In the genomic region with DNA sequence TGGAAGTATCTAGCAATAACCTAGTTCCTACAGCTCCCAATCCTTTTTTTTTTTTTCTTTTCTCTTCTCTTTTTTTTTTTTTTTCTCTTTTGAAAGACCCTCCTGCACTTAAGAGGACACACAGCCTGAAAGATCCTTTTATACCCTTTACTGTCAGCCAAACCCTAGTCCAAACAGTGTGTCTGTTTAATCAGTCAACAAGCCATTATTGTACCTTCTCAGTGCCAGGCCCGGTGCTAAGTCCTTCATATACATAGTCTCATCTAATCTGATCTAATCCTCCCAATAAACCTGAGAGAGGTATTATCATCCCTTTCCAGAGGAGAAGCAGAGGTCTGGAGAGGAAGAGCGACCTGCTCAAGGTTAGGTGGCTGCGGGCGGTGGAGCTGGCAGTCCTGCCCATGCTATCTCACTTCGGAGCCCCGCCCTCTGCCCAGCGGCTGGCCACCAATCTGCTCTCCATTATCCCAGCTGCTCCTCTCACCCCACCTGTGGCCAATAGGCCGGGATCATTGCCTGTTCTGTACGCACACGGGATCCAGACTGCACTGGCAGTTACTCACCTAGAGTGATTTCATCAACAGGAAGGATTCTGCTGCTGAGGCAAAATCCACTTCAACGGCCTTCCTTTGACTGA, we compare ENCODE assay signal across 13 cellular contexts.
A peak's percentile ranks its signal among the peaks of the same experiment; 100 is the strongest.
DNase-seq lines count a peak whose midpoint lies in the region; TF ChIP-seq lines count a peak whose summit lies in the region.
"Had no signal": no experiment of that assay in that cellular context is flagged by ENCODE, and none has a peak within 500 bp of the region (broad histone marks: within the 10 kb centered on the region; RNA-seq: fewer than 3 reads in every experiment).

No MANE protein-coding gene starts in this region.

- no peak overlapping the region for H3K4me3 Mint-ChIP-seq in HFFc6
- H3K4me3 Mint-ChIP-seq: activated CD4-positive, alpha-beta T cell treated with anti-CD3 and anti-CD28 coated beads, Interleukin-2, amount 10 ng/mL, durations not matched to agents 7 days and 5 days; CD4-positive, alpha-beta T cell; dendritic cell treated with granulocyte-macrophage colony-stimulating factor and Interleukin-4, amounts not matched to agents 40 ng/mL and 50 ng/mL, for 4 days; T-helper 2 cell treated with Interferon-gamma antibody and Interleukin-4, amounts not matched to agents 5 μg/mL and 100 μg/mL, for 36 hours had no signal

- H3K4me1 ChIP-seq in A673 (ENCODE audit: insufficient read depth, low read length, poor library complexity, severe bottlenecking): no peaks in the 10 kb centered on the region
- H3K4me1 ChIP-seq in left ventricle myocardium inferior: no peaks in the 10 kb centered on the region

- no peaks in the 10 kb centered on the region for H3K9me3 Mint-ChIP-seq in HFFc6
- H3K9me3 Mint-ChIP-seq: activated CD4-positive, alpha-beta T cell treated with anti-CD3 and anti-CD28 coated beads, Interleukin-2, amount 10 ng/mL, durations not matched to agents 7 days and 5 days; CD4-positive, alpha-beta T cell; dendritic cell treated with granulocyte-macrophage colony-stimulating factor and Interleukin-4, amounts not matched to agents 40 ng/mL and 50 ng/mL, for 4 days; T-helper 2 cell treated with Interferon-gamma antibody and Interleukin-4, amounts not matched to agents 5 μg/mL and 100 μg/mL, for 36 hours had no signal

- H3K36me3 Mint-ChIP-seq in HFFc6 (ENCODE audit: low read depth): no peaks in the 10 kb centered on the region

- no peak for TF ChIP-seq CTCF in LNCaP clone FGC (IDR thresholded peaks at IDR 0.05; ENCODE audit: control insufficient read depth, extremely low read depth, insufficient read depth)
- TF ChIP-seq CTCF in A673 (conservative IDR thresholded peaks at IDR 0.05; ENCODE audit: low read depth, low read length): no peak
- no peak for TF ChIP-seq CTCF in HFFc6 (IDR thresholded peaks at IDR 0.05)
- TF ChIP-seq CTCF in left ventricle myocardium inferior (IDR thresholded peaks at IDR 0.05; ENCODE audit: borderline replicate concordance): no peak

- H3K36me3 ChIP-seq in A673 (ENCODE audit: insufficient read depth, low read length, poor library complexity, severe bottlenecking) (no peaks in the 10 kb centered on the region), left ventricle myocardium inferior (no peaks in the 10 kb centered on the region)

- DNase-seq in LNCaP clone FGC (ENCODE audit: low read depth) (peak; percentile 86), NCI-H2196 (lab: John Stamatoyannopoulos, UW; ENCODE audit: unreplicated experiment) (peak; percentile 75), SHP77 (lab: John Stamatoyannopoulos, UW) (peak; percentile 61 to 73), posterior vena cava (ENCODE audit: low spot score) (peak; percentile 29), A673 (ENCODE audit: low spot score) (no peak), HFFc6 (no peak), left ventricle myocardium inferior (no peak)
- DNase-seq in activated CD4-positive, alpha-beta T cell treated with anti-CD3 and anti-CD28 coated beads for 4 hours: no peak
- DNase-seq: activated CD4-positive, alpha-beta T cell treated with anti-CD3 and anti-CD28 coated beads, Interleukin-2, amount 10 ng/mL, durations not matched to agents 7 days and 5 days; CD4-positive, alpha-beta T cell had no signal

- no peaks in the 10 kb centered on the region for H3K4me1 Mint-ChIP-seq in HFFc6 (ENCODE audit: low read depth)
- H3K4me1 Mint-ChIP-seq: activated CD4-positive, alpha-beta T cell treated with anti-CD3 and anti-CD28 coated beads, Interleukin-2, amount 10 ng/mL, durations not matched to agents 7 days and 5 days had no signal

- peaks cover 66% of the 10 kb centered on the region for H3K27me3 Mint-ChIP-seq in HFFc6 (ENCODE audit: insufficient read depth)
- H3K27me3 Mint-ChIP-seq: CD4-positive, alpha-beta T cell had no signal

- H3K27me3 ChIP-seq in A673 (replicated peaks; ENCODE audit: insufficient read depth, low read depth, low read length, poor library complexity): no peaks in the 10 kb centered on the region
- H3K27me3 ChIP-seq in left ventricle myocardium inferior (ENCODE audit: low read depth): peaks cover 64% of the 10 kb centered on the region

- H3K27ac ChIP-seq in A673 (ENCODE audit: low read depth, low read length, poor library complexity, severe bottlenecking) (no peak overlapping the region), left ventricle myocardium inferior (replicated peaks) (no peak overlapping the region)
- H3K27ac ChIP-seq: skin epidermis had no signal

- intact Hi-C loops in posterior vena cava (cut with DNase I) (no loop called here), A673 (cut with micrococcal nuclease; ENCODE audit: unreplicated experiment) (no loop called here), left ventricle myocardium inferior (cut with micrococcal nuclease) (no loop called here)

- no peak overlapping the region for H3K4me3 ChIP-seq in LNCaP clone FGC (ENCODE audit: low read depth, low read length)
- no peak overlapping the region for H3K4me3 ChIP-seq in A673 (ENCODE audit: low read depth, low read length, poor library complexity, severe bottlenecking)
- no peak overlapping the region for H3K4me3 ChIP-seq in left ventricle myocardium inferior
- H3K4me3 ChIP-seq: skin epidermis had no signal

- BruUV-seq in A673 (replicated peaks; lab: Mats Ljungman, UMichigan): no TSS peak

- CTCF ChIA-PET in A673 (lab: Charles Lee): interaction anchor here (0.6 kb wide), 2 partner anchors 22 to 27 kb away, joined by 4 to 7 read pairs; no protein-coding TSS in a partner anchor

- POLR2A ChIA-PET in A673 (lab: Charles Lee; ENCODE audit: low non-redundant PET): no interaction called here

- H3K9me3 ChIP-seq in A673 (ENCODE audit: low read depth, low read length, poor library complexity, severe bottlenecking): no peaks in the 10 kb centered on the region
- H3K9me3 ChIP-seq in left ventricle myocardium inferior (replicated peaks): no peaks in the 10 kb centered on the region

- no peak overlapping the region for H3K27ac Mint-ChIP-seq in HFFc6
- H3K27ac Mint-ChIP-seq: activated CD4-positive, alpha-beta T cell treated with anti-CD3 and anti-CD28 coated beads, Interleukin-2, amount 10 ng/mL, durations not matched to agents 7 days and 5 days; CD4-positive, alpha-beta T cell; dendritic cell treated with granulocyte-macrophage colony-stimulating factor and Interleukin-4, amounts not matched to agents 40 ng/mL and 50 ng/mL, for 4 days; T-helper 2 cell treated with Interferon-gamma antibody and Interleukin-4, amounts not matched to agents 5 μg/mL and 100 μg/mL, for 36 hours had no signal

Comparison
In these comparisons a context has a peak if more than half of its experiments do, and no peak if none do; other contexts are left out.
1. DNase-seq: peak in LNCaP clone FGC (single experiment), NCI-H2196 (single experiment), SHP77 (2 of 2) and posterior vena cava (single experiment); none in A673 (single experiment), HFFc6 (single experiment), left ventricle myocardium inferior (single experiment) and activated CD4-positive, alpha-beta T cell treated with anti-CD3 and anti-CD28 coated beads for 4 hours (0 of 2).